Comparison of ENCODE assay signal across 9 cellular contexts in genomic region chr6:45586216-45587171, GRCh38.
DNase-seq lines count a peak whose midpoint lies in the region; ATAC-seq and TF ChIP-seq lines count a peak whose summit lies in the region.
"Had no signal": no experiment of that assay in that cellular context is flagged by ENCODE, and none has a peak within 500 bp of the region (broad histone marks: within the 10 kb centered on the region; RNA-seq: fewer than 3 reads in every experiment).

No MANE protein-coding gene starts in this region.

- H3K27me3 Mint-ChIP-seq in activated CD4-positive, alpha-beta memory T cell treated with anti-CD3 and anti-CD28 coated beads, Interleukin-2, amount 10 ng/mL, durations not matched to agents 7 days and 5 days: no peaks in the 10 kb centered on the region
- no peaks in the 10 kb centered on the region for H3K27me3 Mint-ChIP-seq in chondrocyte (ENCODE audit: low read depth)

- H3K9me2 ChIP-seq in OCI-LY7 (ENCODE audit: insufficient read depth, low read length): no peaks in the 10 kb centered on the region

- intact Hi-C loops in OCI-LY7 (cut with micrococcal nuclease; ENCODE audit: unreplicated experiment) (no loop called here), left lung (cut with DNase I) (no loop called here)

- peak overlapping the region; percentile 24 for H3K4me2 ChIP-seq in OCI-LY7 (ENCODE audit: low read length)

- TF ChIP-seq CTCF in OCI-LY7 (conservative IDR thresholded peaks at IDR 0.05; ENCODE audit: low read length): no peak
- TF ChIP-seq CTCF in chondrocyte (IDR thresholded peaks at IDR 0.05): no peak
- no peak for TF ChIP-seq CTCF in left lung (IDR thresholded peaks at IDR 0.05)

- no TSS peak for BruUV-seq in OCI-LY7 (replicated peaks; lab: Mats Ljungman, UMichigan)

- H3K4me1 ChIP-seq in OCI-LY7 (ENCODE audit: insufficient read depth, low read length, poor library complexity, severe bottlenecking) (peaks cover 11% of the 10 kb centered on the region), left lung (no peaks in the 10 kb centered on the region)

- CTCF ChIA-PET in OCI-LY7 (lab: Charles Lee; ENCODE audit: unreplicated experiment): no interaction called here
- CTCF ChIA-PET in activated CD4-positive, alpha-beta memory T cell treated with anti-CD3 and anti-CD28 coated beads, Interleukin-2, amount 10 ng/mL, durations not matched to agents 7 days and 5 days (lab: Charles Lee): interaction anchor here (0.6 to 3.2 kb wide), 10 partner anchors 9 to 209 kb away, joined by 3 to 20 read pairs (median 5); partner anchors contain the start of gene SUPT3H

- peaks cover 0 to 5% of the 10 kb centered on the region in 2 donors for H3K27me3 ChIP-seq in left lung

- H4K20me1 ChIP-seq in OCI-LY7 (ENCODE audit: insufficient read depth, low read length): no peaks in the 10 kb centered on the region

- H3K4me3 ChIP-seq in OCI-LY7 (ENCODE audit: low read depth, low read length, poor library complexity, severe bottlenecking) (no peak overlapping the region), left lung (no peak overlapping the region)

- H3K27ac ChIP-seq in OCI-LY7 (ENCODE audit: low read depth, low read length, poor library complexity, severe bottlenecking): no peak overlapping the region
- H3K27ac ChIP-seq in left lung: no peak overlapping the region

- H3K27ac Mint-ChIP-seq in activated CD4-positive, alpha-beta memory T cell treated with anti-CD3 and anti-CD28 coated beads, Interleukin-2, amount 10 ng/mL, durations not matched to agents 7 days and 5 days: peak overlapping the region; percentile 94
- H3K27ac Mint-ChIP-seq in chondrocyte (ENCODE audit: unreplicated experiment): peak overlapping the region; percentile 34

- H2AFZ ChIP-seq in OCI-LY7 (ENCODE audit: low read length): no peak overlapping the region

- no peak for ATAC-seq in left lung
- ATAC-seq: Panc1 had no signal

- H3K4me1 Mint-ChIP-seq in activated CD4-positive, alpha-beta memory T cell treated with anti-CD3 and anti-CD28 coated beads, Interleukin-2, amount 10 ng/mL, durations not matched to agents 7 days and 5 days: peaks cover 77% of the 10 kb centered on the region
- H3K4me1 Mint-ChIP-seq in chondrocyte (ENCODE audit: low read depth): peaks cover 20% of the 10 kb centered on the region

- no peaks in the 10 kb centered on the region for H3K79me2 ChIP-seq in OCI-LY7 (ENCODE audit: insufficient read depth, low read depth, low read length)

- H3K9me3 ChIP-seq in OCI-LY7 (ENCODE audit: low read length): no peaks in the 10 kb centered on the region
- H3K9me3 ChIP-seq in left lung: peaks cover 0 to 6% of the 10 kb centered on the region in 2 donors

- H3K9me3 Mint-ChIP-seq in activated CD4-positive, alpha-beta memory T cell treated with anti-CD3 and anti-CD28 coated beads, Interleukin-2, amount 10 ng/mL, durations not matched to agents 7 days and 5 days: peaks cover 10% of the 10 kb centered on the region
- H3K9me3 Mint-ChIP-seq in chondrocyte (ENCODE audit: low read depth): peaks cover 11% of the 10 kb centered on the region

- H3K4me3 Mint-ChIP-seq in activated CD4-positive, alpha-beta memory T cell treated with anti-CD3 and anti-CD28 coated beads, Interleukin-2, amount 10 ng/mL, durations not matched to agents 7 days and 5 days: peak overlapping the region; percentile 54
- no peak overlapping the region for H3K4me3 Mint-ChIP-seq in chondrocyte (ENCODE audit: unreplicated experiment)

- H3K36me3 ChIP-seq in OCI-LY7 (ENCODE audit: insufficient read depth, low read length): no peaks in the 10 kb centered on the region
- H3K36me3 ChIP-seq in left lung: no peaks in the 10 kb centered on the region

- H3K36me3 Mint-ChIP-seq in activated CD4-positive, alpha-beta memory T cell treated with anti-CD3 and anti-CD28 coated beads, Interleukin-2, amount 10 ng/mL, durations not matched to agents 7 days and 5 days (ENCODE audit: low read depth): peaks cover 34% of the 10 kb centered on the region
- peaks cover 1% of the 10 kb centered on the region for H3K36me3 Mint-ChIP-seq in chondrocyte (ENCODE audit: low read depth)

- POLR2A ChIA-PET in OCI-LY7 (lab: Charles Lee): interaction anchor here (0.6 kb wide), 1 partner anchor 277 kb away, joined by 3 read pairs; no protein-coding TSS in a partner anchor
- POLR2A ChIA-PET in activated CD4-positive, alpha-beta memory T cell treated with anti-CD3 and anti-CD28 coated beads, Interleukin-2, amount 10 ng/mL, durations not matched to agents 7 days and 5 days (lab: Charles Lee): interaction anchor here (0.5 to 3.0 kb wide), 32 partner anchors 8 to 955 kb away, joined by 3 to 29 read pairs (median 4); partner anchors contain the start of gene SUPT3H

- peak; percentile 9 for DNase-seq in OCI-LY7 (ENCODE audit: low spot score)
- peak; percentile 81 for DNase-seq in activated CD4-positive, alpha-beta memory T cell treated with anti-CD3 and anti-CD28 coated beads, Interleukin-2, amount 10 ng/mL, durations not matched to agents 7 days and 5 days
- no peak for DNase-seq in chondrocyte (ENCODE audit: low spot score)
- DNase-seq in stimulated activated CD8-positive, alpha-beta memory T cell treated with anti-CD3 and anti-CD28 coated beads, Interleukin-2, amount 100 ng/mL, for 1 hour (ENCODE audit: low read depth in 2 of 2): peak; percentile 1 to 24
- DNase-seq in NCI-H2081 (lab: John Stamatoyannopoulos, UW): no peak
- DNase-seq in NCI-H510A treated with DMSO at 0.1 percent for 48 hours (lab: John Stamatoyannopoulos, UW): no peak
- DNase-seq in left lung: no peak
- no peak for DNase-seq in hepatic stellate cell (ENCODE audit: low spot score)

Comparison
In these comparisons a context has a peak if more than half of its experiments do, and no peak if none do; other contexts are left out.
1. DNase-seq: peak in OCI-LY7 (single experiment), activated CD4-positive, alpha-beta memory T cell treated with anti-CD3 and anti-CD28 coated beads, Interleukin-2, amount 10 ng/mL, durations not matched to agents 7 days and 5 days (single experiment) and stimulated activated CD8-positive, alpha-beta memory T cell treated with anti-CD3 and anti-CD28 coated beads, Interleukin-2, amount 100 ng/mL, for 1 hour (2 of 2); none in chondrocyte (single experiment), NCI-H2081 (0 of 2), NCI-H510A treated with DMSO at 0.1 percent for 48 hours (single experiment), left lung (0 of 2) and hepatic stellate cell (single experiment).